8 cellular contexts compared by ENCODE assay signal in the genomic region with DNA sequence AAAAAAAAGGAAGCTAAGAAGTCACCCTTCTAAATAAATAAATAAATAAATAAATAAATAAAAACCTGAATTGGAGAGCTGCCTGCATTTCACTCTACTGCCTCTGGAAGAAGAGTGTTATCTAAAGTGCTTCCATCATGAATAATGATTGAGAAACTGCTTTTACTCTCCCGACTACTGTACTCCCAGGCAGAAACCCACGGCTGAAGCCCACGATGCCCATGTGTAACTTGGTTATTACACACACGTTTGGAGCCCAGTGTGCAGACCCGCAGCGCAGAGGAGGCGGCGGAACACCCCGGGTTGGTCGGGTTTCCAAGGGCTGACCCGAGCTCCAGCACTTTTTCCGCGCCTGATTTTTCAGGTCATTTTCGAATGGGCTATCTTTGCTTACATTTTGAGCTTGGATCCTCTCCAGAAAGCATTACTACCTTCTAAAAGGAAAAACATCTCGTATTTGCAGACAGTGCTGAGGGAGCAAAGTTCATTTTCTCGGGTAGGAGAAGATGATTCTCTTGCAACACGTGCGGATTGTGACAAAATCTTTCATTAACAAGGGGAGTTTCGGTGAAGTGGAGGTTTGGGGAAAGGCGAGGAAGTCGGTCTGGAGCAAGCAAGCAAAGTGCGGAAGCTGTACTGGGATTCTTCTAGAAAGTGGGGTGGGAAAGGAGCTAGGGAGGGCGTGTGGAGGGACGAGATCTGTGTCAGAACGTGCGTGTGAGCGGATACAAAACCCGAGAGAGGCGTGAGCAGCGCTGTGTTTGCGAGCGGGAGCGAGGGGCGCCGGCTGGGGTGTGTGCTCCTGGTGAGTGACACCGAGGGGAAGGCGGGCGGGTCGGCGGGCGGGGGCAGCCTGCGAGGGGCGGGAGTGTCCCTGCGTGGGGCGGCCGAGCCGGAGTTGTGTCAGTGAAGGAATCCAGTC. TPM values are rescaled to one million over a fixed set of nuclear protein-coding genes. Genes with fewer than 3 reads are reported as not detected.
DNase-seq lines count a peak whose midpoint lies in the region; ATAC-seq and TF ChIP-seq lines count a peak whose summit lies in the region.

A gene with protein sequence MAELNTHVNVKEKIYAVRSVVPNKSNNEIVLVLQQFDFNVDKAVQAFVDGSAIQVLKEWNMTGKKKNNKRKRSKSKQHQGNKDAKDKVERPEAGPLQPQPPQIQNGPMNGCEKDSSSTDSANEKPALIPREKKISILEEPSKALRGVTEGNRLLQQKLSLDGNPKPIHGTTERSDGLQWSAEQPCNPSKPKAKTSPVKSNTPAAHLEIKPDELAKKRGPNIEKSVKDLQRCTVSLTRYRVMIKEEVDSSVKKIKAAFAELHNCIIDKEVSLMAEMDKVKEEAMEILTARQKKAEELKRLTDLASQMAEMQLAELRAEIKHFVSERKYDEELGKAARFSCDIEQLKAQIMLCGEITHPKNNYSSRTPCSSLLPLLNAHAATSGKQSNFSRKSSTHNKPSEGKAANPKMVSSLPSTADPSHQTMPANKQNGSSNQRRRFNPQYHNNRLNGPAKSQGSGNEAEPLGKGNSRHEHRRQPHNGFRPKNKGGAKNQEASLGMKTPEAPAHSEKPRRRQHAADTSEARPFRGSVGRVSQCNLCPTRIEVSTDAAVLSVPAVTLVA (plus strand): TSS at position 897 of the 922 bp plus-strand sequence. CDS start 82,552 bp downstream, outside the sequence.

- peaks cover 25 to 30% of the 10 kb centered on the region in 2 donors for H3K27me3 Mint-ChIP-seq in natural killer cell treated with Interleukin-12 subunit alpha and Interleukin-12 subunit beta and Interleukin-15 and Interleukin-18, amount 100 ng/mL, for 72 hours

- H3K4me3 Mint-ChIP-seq in natural killer cell treated with Interleukin-12 subunit alpha and Interleukin-12 subunit beta and Interleukin-15 and Interleukin-18, amount 100 ng/mL, for 72 hours, result peak within 1 kb of the TSS; percentile 98

- H3K27me3 ChIP-seq in BLaER1, result no peaks in the 10 kb centered on the region
- H3K27me3 ChIP-seq in RWPE2 (ENCODE audit: insufficient read depth, poor library complexity, severe bottlenecking), result no peaks in the 10 kb centered on the region

- DNase-seq in RWPE2 (ENCODE audit: low spot score) (peak; percentile 78), activated gamma-delta T cell (lab: John Stamatoyannopoulos, UW) (peak; percentile 25), fibroblast of the conjunctiva (ENCODE audit: low read depth) (peak; percentile 47), stromal cell of bone marrow (ENCODE audit: low read depth) (peak; percentile 54)
- DNase-seq in natural killer cell treated with Interleukin-12 subunit alpha and Interleukin-12 subunit beta and Interleukin-15 and Interleukin-18, amount 100 ng/mL, for 72 hours (ENCODE audit: low spot score), result no peak

- H3K4me1 ChIP-seq in BLaER1, result peaks cover 33% of the 10 kb centered on the region
- peaks cover 54% of the 10 kb centered on the region for H3K4me1 ChIP-seq in RWPE2 (ENCODE audit: insufficient read depth, poor library complexity, severe bottlenecking)

- peaks cover 8 to 27% of the 10 kb centered on the region in 2 donors for H3K4me1 Mint-ChIP-seq in natural killer cell treated with Interleukin-12 subunit alpha and Interleukin-12 subunit beta and Interleukin-15 and Interleukin-18, amount 100 ng/mL, for 72 hours (ENCODE audit: low read depth in 2 of 2)

- ATAC-seq in GM19351 (IDR thresholded peaks at IDR 0.05; ENCODE audit: unreplicated experiment) (peak; percentile 50), HG03460 (IDR thresholded peaks at IDR 0.05; ENCODE audit: unreplicated experiment) (peak; percentile 52), RWPE2 (ENCODE audit: low read depth) (peak; percentile 40)
- peak; percentile 76 to 81 for ATAC-seq in natural killer cell treated with Interleukin-12 subunit alpha and Interleukin-12 subunit beta and Interleukin-15 and Interleukin-18, amount 100 ng/mL, for 72 hours

- H3K36me3 ChIP-seq in BLaER1 (no peaks in the 10 kb centered on the region), RWPE2 (ENCODE audit: low read depth) (no peaks in the 10 kb centered on the region)

- H3K9me3 Mint-ChIP-seq in natural killer cell treated with Interleukin-12 subunit alpha and Interleukin-12 subunit beta and Interleukin-15 and Interleukin-18, amount 100 ng/mL, for 72 hours, result no peaks in the 10 kb centered on the region

- H4K20me1 ChIP-seq in BLaER1, result no peaks in the 10 kb centered on the region

- H3K36me3 Mint-ChIP-seq in natural killer cell treated with Interleukin-12 subunit alpha and Interleukin-12 subunit beta and Interleukin-15 and Interleukin-18, amount 100 ng/mL, for 72 hours, result peaks cover 14% of the 10 kb centered on the region

- no peaks in the 10 kb centered on the region for H3K9me3 ChIP-seq in BLaER1
- H3K9me3 ChIP-seq in RWPE2 (ENCODE audit: severe bottlenecking), result no peaks in the 10 kb centered on the region

- no peak for TF ChIP-seq CTCF in RWPE2 (IDR thresholded peaks at IDR 0.05; ENCODE audit: poor library complexity, severe bottlenecking)

- peak within 1 kb of the TSS; percentile 90 for H3K4me2 ChIP-seq in BLaER1

- H3K4me3 ChIP-seq in BLaER1 (peak within 1 kb of the TSS; percentile 87), RWPE2 (ENCODE audit: severe bottlenecking) (peak within 1 kb of the TSS; percentile 85)

- H3K27ac ChIP-seq in BLaER1 (peak within 1 kb of the TSS; percentile 81), RWPE2 (ENCODE audit: poor library complexity, severe bottlenecking) (peak within 1 kb of the TSS; percentile 87)

- H3K9ac ChIP-seq in BLaER1, result peak within 1 kb of the TSS; percentile 86

- H3K27ac Mint-ChIP-seq in natural killer cell treated with Interleukin-12 subunit alpha and Interleukin-12 subunit beta and Interleukin-15 and Interleukin-18, amount 100 ng/mL, for 72 hours, result peak within 1 kb of the TSS; percentile 18 to 85

RNA-seq across cellular contexts. Expression of the gene that starts here (rescaled TPM):
- 10 to 100 TPM; 19.6 to 44.4 TPM for total RNA-seq in natural killer cell treated with Interleukin-12 subunit alpha and Interleukin-12 subunit beta and Interleukin-15 and Interleukin-18, amount 100 ng/mL, for 72 hours
